1 cellular context compared by ENCODE assay signal in the genomic region with DNA sequence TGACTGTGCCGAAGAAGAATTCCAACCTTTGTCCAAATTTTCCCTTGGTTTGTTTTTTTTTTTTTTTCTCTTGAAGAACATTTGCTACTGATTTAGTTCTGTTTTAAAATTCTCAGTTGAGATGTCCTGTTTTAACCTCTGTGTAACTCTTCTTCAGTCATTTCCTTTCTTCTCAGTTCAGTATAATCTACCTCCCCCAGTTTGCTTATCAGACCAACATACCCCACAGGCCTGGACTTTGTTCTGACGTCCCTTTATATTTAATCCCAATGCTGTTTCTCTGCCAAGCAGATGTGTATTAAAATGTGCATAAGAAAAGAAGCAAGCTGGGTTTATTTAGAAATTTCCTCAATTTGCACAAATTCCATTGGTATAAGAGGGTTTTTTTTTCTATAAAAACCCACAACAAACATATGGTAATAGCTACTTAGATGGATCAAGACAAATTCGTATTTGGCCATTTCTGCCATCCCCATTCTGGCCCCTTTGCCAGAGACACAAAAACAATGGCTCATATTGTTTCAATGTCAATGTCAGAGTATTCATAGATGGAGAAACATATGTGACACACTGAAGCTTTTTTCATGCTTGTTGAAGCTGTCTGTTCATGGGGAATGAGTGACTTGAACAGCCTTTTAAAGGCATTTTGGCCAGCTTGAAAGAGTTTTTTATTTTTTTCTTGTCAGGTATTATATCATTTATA.
A peak's percentile ranks its signal among the peaks of the same experiment; 100 is the strongest.
TF ChIP-seq lines count a peak whose summit lies in the region.

No MANE protein-coding gene starts in this region.

TF ChIP-seq in K562, 482 proteins besides CTCF, POLR2A, EP300 and RAD21 (continued from another document and continues in another):
- TF ChIP-seq, protein P1, sequence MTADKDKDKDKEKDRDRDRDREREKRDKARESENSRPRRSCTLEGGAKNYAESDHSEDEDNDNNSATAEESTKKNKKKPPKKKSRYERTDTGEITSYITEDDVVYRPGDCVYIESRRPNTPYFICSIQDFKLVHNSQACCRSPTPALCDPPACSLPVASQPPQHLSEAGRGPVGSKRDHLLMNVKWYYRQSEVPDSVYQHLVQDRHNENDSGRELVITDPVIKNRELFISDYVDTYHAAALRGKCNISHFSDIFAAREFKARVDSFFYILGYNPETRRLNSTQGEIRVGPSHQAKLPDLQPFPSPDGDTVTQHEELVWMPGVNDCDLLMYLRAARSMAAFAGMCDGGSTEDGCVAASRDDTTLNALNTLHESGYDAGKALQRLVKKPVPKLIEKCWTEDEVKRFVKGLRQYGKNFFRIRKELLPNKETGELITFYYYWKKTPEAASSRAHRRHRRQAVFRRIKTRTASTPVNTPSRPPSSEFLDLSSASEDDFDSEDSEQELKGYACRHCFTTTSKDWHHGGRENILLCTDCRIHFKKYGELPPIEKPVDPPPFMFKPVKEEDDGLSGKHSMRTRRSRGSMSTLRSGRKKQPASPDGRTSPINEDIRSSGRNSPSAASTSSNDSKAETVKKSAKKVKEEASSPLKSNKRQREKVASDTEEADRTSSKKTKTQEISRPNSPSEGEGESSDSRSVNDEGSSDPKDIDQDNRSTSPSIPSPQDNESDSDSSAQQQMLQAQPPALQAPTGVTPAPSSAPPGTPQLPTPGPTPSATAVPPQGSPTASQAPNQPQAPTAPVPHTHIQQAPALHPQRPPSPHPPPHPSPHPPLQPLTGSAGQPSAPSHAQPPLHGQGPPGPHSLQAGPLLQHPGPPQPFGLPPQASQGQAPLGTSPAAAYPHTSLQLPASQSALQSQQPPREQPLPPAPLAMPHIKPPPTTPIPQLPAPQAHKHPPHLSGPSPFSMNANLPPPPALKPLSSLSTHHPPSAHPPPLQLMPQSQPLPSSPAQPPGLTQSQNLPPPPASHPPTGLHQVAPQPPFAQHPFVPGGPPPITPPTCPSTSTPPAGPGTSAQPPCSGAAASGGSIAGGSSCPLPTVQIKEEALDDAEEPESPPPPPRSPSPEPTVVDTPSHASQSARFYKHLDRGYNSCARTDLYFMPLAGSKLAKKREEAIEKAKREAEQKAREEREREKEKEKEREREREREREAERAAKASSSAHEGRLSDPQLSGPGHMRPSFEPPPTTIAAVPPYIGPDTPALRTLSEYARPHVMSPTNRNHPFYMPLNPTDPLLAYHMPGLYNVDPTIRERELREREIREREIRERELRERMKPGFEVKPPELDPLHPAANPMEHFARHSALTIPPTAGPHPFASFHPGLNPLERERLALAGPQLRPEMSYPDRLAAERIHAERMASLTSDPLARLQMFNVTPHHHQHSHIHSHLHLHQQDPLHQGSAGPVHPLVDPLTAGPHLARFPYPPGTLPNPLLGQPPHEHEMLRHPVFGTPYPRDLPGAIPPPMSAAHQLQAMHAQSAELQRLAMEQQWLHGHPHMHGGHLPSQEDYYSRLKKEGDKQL (CRISPR knock-in tag; IDR thresholded peaks at IDR 0.05; ENCODE audit: borderline replicate concordance): no peak
- TF ChIP-seq MCM2 (IDR thresholded peaks at IDR 0.05; ENCODE audit: low read depth) (no peak), XRCC4 (IDR thresholded peaks at IDR 0.05; ENCODE audit: extremely low read depth, insufficient read depth, insufficient read length) (no peak), MTF1 (CRISPR knock-in tag; IDR thresholded peaks at IDR 0.05; ENCODE audit: borderline replicate concordance) (no peak), ZNF785 (CRISPR knock-in tag; IDR thresholded peaks at IDR 0.05) (no peak), RB1 (IDR thresholded peaks at IDR 0.05; ENCODE audit: low read depth) (no peak), PTRF (tag; IDR thresholded peaks at IDR 0.05) (no peak), ZNF444 (CRISPR knock-in tag; IDR thresholded peaks at IDR 0.05) (no peak), CXXC5 (CRISPR knock-in tag; IDR thresholded peaks at IDR 0.05) (no peak), POLR3A (IDR thresholded peaks at IDR 0.05; ENCODE audit: borderline replicate concordance, extremely low read depth, insufficient read depth, insufficient read length) (no peak), NUFIP1 (IDR thresholded peaks at IDR 0.05; ENCODE audit: partially characterized antibody) (no peak), NBN (IDR thresholded peaks at IDR 0.05; ENCODE audit: low read depth) (no peak), SNIP1 (IDR thresholded peaks at IDR 0.05; ENCODE audit: low read depth) (no peak), HEY1 (CRISPR knock-in tag; IDR thresholded peaks at IDR 0.05; ENCODE audit: borderline replicate concordance) (no peak), ZFP1 (CRISPR knock-in tag; IDR thresholded peaks at IDR 0.05) (no peak), POLR2AphosphoS5 (IDR thresholded peaks at IDR 0.05; ENCODE audit: control insufficient read depth, insufficient read depth, low read depth, low read length) (peak; percentile 32; the same call in 1 of the 2 replicates), ZNF551 (CRISPR knock-in tag; IDR thresholded peaks at IDR 0.05) (no peak), NFE2L1 (tag; IDR thresholded peaks at IDR 0.05; ENCODE audit: borderline replicate concordance, low read depth) (no peak), NONO (IDR thresholded peaks at IDR 0.05; ENCODE audit: low read depth in 2 of 2, low read length in 1 of 2) (no peak), ZNF239 (CRISPR knock-in tag; IDR thresholded peaks at IDR 0.05) (no peak), PHF8 (IDR thresholded peaks at IDR 0.05; ENCODE audit: borderline replicate concordance, low read length) (no peak), ZNF583 (CRISPR knock-in tag; IDR thresholded peaks at IDR 0.05) (no peak)
- TF ChIP-seq, protein P2, sequence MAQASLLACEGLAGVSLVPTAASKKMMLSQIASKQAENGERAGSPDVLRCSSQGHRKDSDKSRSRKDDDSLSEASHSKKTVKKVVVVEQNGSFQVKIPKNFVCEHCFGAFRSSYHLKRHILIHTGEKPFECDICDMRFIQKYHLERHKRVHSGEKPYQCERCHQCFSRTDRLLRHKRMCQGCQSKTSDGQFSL (CRISPR knock-in tag; IDR thresholded peaks at IDR 0.05): no peak
- TF ChIP-seq, protein P2 (tag; IDR thresholded peaks at IDR 0.05): no peak
- TF ChIP-seq, protein P3, sequence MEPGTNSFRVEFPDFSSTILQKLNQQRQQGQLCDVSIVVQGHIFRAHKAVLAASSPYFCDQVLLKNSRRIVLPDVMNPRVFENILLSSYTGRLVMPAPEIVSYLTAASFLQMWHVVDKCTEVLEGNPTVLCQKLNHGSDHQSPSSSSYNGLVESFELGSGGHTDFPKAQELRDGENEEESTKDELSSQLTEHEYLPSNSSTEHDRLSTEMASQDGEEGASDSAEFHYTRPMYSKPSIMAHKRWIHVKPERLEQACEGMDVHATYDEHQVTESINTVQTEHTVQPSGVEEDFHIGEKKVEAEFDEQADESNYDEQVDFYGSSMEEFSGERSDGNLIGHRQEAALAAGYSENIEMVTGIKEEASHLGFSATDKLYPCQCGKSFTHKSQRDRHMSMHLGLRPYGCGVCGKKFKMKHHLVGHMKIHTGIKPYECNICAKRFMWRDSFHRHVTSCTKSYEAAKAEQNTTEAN (CRISPR knock-in tag; IDR thresholded peaks at IDR 0.05): no peak
- TF ChIP-seq, protein P4, sequence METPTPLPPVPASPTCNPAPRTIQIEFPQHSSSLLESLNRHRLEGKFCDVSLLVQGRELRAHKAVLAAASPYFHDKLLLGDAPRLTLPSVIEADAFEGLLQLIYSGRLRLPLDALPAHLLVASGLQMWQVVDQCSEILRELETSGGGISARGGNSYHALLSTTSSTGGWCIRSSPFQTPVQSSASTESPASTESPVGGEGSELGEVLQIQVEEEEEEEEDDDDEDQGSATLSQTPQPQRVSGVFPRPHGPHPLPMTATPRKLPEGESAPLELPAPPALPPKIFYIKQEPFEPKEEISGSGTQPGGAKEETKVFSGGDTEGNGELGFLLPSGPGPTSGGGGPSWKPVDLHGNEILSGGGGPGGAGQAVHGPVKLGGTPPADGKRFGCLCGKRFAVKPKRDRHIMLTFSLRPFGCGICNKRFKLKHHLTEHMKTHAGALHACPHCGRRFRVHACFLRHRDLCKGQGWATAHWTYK (CRISPR knock-in tag; IDR thresholded peaks at IDR 0.05): no peak
- TF ChIP-seq, protein P5, sequence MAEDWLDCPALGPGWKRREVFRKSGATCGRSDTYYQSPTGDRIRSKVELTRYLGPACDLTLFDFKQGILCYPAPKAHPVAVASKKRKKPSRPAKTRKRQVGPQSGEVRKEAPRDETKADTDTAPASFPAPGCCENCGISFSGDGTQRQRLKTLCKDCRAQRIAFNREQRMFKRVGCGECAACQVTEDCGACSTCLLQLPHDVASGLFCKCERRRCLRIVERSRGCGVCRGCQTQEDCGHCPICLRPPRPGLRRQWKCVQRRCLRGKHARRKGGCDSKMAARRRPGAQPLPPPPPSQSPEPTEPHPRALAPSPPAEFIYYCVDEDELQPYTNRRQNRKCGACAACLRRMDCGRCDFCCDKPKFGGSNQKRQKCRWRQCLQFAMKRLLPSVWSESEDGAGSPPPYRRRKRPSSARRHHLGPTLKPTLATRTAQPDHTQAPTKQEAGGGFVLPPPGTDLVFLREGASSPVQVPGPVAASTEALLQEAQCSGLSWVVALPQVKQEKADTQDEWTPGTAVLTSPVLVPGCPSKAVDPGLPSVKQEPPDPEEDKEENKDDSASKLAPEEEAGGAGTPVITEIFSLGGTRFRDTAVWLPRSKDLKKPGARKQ (CRISPR knock-in tag; IDR thresholded peaks at IDR 0.05): no peak
- TF ChIP-seq, protein P6, sequence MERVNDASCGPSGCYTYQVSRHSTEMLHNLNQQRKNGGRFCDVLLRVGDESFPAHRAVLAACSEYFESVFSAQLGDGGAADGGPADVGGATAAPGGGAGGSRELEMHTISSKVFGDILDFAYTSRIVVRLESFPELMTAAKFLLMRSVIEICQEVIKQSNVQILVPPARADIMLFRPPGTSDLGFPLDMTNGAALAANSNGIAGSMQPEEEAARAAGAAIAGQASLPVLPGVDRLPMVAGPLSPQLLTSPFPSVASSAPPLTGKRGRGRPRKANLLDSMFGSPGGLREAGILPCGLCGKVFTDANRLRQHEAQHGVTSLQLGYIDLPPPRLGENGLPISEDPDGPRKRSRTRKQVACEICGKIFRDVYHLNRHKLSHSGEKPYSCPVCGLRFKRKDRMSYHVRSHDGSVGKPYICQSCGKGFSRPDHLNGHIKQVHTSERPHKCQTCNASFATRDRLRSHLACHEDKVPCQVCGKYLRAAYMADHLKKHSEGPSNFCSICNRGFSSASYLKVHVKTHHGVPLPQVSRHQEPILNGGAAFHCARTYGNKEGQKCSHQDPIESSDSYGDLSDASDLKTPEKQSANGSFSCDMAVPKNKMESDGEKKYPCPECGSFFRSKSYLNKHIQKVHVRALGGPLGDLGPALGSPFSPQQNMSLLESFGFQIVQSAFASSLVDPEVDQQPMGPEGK (CRISPR knock-in tag; IDR thresholded peaks at IDR 0.05; ENCODE audit: borderline replicate concordance): no peak
- TF ChIP-seq, protein P7, sequence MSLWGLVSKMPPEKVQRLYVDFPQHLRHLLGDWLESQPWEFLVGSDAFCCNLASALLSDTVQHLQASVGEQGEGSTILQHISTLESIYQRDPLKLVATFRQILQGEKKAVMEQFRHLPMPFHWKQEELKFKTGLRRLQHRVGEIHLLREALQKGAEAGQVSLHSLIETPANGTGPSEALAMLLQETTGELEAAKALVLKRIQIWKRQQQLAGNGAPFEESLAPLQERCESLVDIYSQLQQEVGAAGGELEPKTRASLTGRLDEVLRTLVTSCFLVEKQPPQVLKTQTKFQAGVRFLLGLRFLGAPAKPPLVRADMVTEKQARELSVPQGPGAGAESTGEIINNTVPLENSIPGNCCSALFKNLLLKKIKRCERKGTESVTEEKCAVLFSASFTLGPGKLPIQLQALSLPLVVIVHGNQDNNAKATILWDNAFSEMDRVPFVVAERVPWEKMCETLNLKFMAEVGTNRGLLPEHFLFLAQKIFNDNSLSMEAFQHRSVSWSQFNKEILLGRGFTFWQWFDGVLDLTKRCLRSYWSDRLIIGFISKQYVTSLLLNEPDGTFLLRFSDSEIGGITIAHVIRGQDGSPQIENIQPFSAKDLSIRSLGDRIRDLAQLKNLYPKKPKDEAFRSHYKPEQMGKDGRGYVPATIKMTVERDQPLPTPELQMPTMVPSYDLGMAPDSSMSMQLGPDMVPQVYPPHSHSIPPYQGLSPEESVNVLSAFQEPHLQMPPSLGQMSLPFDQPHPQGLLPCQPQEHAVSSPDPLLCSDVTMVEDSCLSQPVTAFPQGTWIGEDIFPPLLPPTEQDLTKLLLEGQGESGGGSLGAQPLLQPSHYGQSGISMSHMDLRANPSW (CRISPR knock-in tag; IDR thresholded peaks at IDR 0.05): no peak
- TF ChIP-seq, protein P8, sequence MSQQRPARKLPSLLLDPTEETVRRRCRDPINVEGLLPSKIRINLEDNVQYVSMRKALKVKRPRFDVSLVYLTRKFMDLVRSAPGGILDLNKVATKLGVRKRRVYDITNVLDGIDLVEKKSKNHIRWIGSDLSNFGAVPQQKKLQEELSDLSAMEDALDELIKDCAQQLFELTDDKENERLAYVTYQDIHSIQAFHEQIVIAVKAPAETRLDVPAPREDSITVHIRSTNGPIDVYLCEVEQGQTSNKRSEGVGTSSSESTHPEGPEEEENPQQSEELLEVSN (IDR thresholded peaks at IDR 0.05; ENCODE audit: borderline replicate concordance in 1 of 2, extremely low read depth in 1 of 2, insufficient read depth in 1 of 2, insufficient read length in 1 of 2, low read depth in 1 of 2, low read length in 1 of 2, poor library complexity in 1 of 2, severe bottlenecking in 1 of 2): no peak
- TF ChIP-seq, protein P9, sequence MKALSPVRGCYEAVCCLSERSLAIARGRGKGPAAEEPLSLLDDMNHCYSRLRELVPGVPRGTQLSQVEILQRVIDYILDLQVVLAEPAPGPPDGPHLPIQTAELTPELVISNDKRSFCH (CRISPR knock-in tag; IDR thresholded peaks at IDR 0.05): no peak
- TF ChIP-seq, protein P9 (tag; IDR thresholded peaks at IDR 0.05): no peak
- TF ChIP-seq, protein P10, sequence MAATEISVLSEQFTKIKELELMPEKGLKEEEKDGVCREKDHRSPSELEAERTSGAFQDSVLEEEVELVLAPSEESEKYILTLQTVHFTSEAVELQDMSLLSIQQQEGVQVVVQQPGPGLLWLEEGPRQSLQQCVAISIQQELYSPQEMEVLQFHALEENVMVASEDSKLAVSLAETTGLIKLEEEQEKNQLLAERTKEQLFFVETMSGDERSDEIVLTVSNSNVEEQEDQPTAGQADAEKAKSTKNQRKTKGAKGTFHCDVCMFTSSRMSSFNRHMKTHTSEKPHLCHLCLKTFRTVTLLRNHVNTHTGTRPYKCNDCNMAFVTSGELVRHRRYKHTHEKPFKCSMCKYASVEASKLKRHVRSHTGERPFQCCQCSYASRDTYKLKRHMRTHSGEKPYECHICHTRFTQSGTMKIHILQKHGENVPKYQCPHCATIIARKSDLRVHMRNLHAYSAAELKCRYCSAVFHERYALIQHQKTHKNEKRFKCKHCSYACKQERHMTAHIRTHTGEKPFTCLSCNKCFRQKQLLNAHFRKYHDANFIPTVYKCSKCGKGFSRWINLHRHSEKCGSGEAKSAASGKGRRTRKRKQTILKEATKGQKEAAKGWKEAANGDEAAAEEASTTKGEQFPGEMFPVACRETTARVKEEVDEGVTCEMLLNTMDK (IDR thresholded peaks at IDR 0.05; ENCODE audit: borderline replicate concordance, insufficient read depth, low read depth, low read length, poor library complexity, severe bottlenecking): no peak
- TF ChIP-seq, protein P11, sequence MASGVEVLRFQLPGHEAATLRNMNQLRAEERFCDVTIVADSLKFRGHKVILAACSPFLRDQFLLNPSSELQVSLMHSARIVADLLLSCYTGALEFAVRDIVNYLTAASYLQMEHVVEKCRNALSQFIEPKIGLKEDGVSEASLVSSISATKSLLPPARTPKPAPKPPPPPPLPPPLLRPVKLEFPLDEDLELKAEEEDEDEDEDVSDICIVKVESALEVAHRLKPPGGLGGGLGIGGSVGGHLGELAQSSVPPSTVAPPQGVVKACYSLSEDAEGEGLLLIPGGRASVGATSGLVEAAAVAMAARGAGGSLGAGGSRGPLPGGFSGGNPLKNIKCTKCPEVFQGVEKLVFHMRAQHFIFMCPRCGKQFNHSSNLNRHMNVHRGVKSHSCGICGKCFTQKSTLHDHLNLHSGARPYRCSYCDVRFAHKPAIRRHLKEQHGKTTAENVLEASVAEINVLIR (CRISPR knock-in tag; IDR thresholded peaks at IDR 0.05): no peak
